ENCODE assay signal across 8 cellular contexts in genomic region chr3:32238027-32238815, GRCh38. TPM values are rescaled to one million over a fixed set of nuclear protein-coding genes. Genes with fewer than 3 reads are reported as not detected.
DNase-seq lines count a peak whose midpoint lies in the region; ATAC-seq and TF ChIP-seq lines count a peak whose summit lies in the region.

CMTM8 (plus strand) TSS chr3:32238680; CDS start chr3:32238973, 293 bp downstream.

- no peaks in the 10 kb centered on the region for H3F3A ChIP-seq in smooth muscle cell (ENCODE audit: low read depth)

- no peak within 1 kb of the TSS for H3K9ac ChIP-seq in smooth muscle cell (ENCODE audit: low read depth)

- H3K4me3 ChIP-seq in iPS-11a (ENCODE audit: low read depth, low read length) = peak within 1 kb of the TSS; percentile 60
- H3K4me3 ChIP-seq in smooth muscle cell = peak within 1 kb of the TSS; percentile 76

- no peaks in the 10 kb centered on the region for H3K9me3 ChIP-seq in smooth muscle cell (replicated peaks; ENCODE audit: low read depth)

- no peaks in the 10 kb centered on the region for H3K4me1 ChIP-seq in smooth muscle cell (ENCODE audit: low read depth)

- in situ Hi-C loops in ACHN (cut with HindIII; ENCODE audit: low pct_ligation_motif_present, low pct_unique_long_range_greater_than_20kb, low sequenced_read_pairs) = no loop called here

- no peaks in the 10 kb centered on the region for H3K36me3 ChIP-seq in smooth muscle cell (ENCODE audit: low read depth)

- no peak for TF ChIP-seq CTCF in smooth muscle cell (IDR thresholded peaks at IDR 0.05; ENCODE audit: borderline replicate concordance, insufficient read depth, poor library complexity, severe bottlenecking)

- no peaks in the 10 kb centered on the region for H3K79me2 ChIP-seq in smooth muscle cell (ENCODE audit: low read depth)

- H3K27ac ChIP-seq in smooth muscle cell (ENCODE audit: low read depth) = no peak within 1 kb of the TSS

- under 1% methylated on average over 43 of the region's 80 CpGs for whole genome bisulfite sequencing in smooth muscle cell (ENCODE audit: low lambda C conversion rate)

- H3K4me2 ChIP-seq in smooth muscle cell = peak within 1 kb of the TSS; percentile 96

- H3K27me3 ChIP-seq in smooth muscle cell (ENCODE audit: low read depth) = peaks cover 18% of the 10 kb centered on the region

- DNase-seq in ACHN (peak; percentile 59), LHCN-M2 (ENCODE audit: low read depth) (peak; percentile 43), T follicular helper cell (ENCODE audit: low read depth) (peak; percentile 62), amniotic epithelial cell (ENCODE audit: low read depth) (peak; percentile 11), smooth muscle cell (lab: John Stamatoyannopoulos, UW; ENCODE audit: unreplicated experiment) (no peak)

- peak; percentile 41 for ATAC-seq in GM19043 (IDR thresholded peaks at IDR 0.05; ENCODE audit: low read depth, unreplicated experiment)
- no peak for ATAC-seq in GM21515 (IDR thresholded peaks at IDR 0.05; ENCODE audit: unreplicated experiment)

- peak within 1 kb of the TSS; percentile 90 for H2AFZ ChIP-seq in smooth muscle cell (ENCODE audit: low read depth)

- no peaks in the 10 kb centered on the region for H4K20me1 ChIP-seq in smooth muscle cell (ENCODE audit: low read depth)

RNA-seq across cellular contexts. Expression of gene CMTM8, which starts in this region (rescaled TPM):
- total RNA-seq in LHCN-M2 (2014; rRNA removed) (7.0 and 7.1 TPM in 2 replicates), smooth muscle cell (0.81 and 1.9 TPM in 2 replicates)
- polyA plus RNA-seq in LHCN-M2 (2012) = 3.0 TPM
- 1.1 and 1.9 TPM in 2 replicates for polyA plus RNA-seq in smooth muscle cell
